ENCODE assay signal across 20 cellular contexts in genomic region chr17:7285679-7286078, GRCh38. TPM values are rescaled to one million over a fixed set of nuclear protein-coding genes. Genes with fewer than 3 reads are reported as not detected.
"Had no signal": no experiment of that assay in that cellular context is flagged by ENCODE, and none has a peak within 500 bp of the region (broad histone marks: within the 10 kb centered on the region; RNA-seq: fewer than 3 reads in every experiment).

No MANE protein-coding gene starts in this region.

- H3K27ac Mint-ChIP-seq: dendritic cell treated with granulocyte-macrophage colony-stimulating factor and Interleukin-4, amounts not matched to agents 40 ng/mL and 50 ng/mL, for 4 days; effector memory CD8-positive, alpha-beta T cell; memory B cell; mesothelial cell of epicardium; natural killer cell treated with Interleukin-12 subunit alpha and Interleukin-12 subunit beta and Interleukin-15 and Interleukin-18, amount 100 ng/mL, for 72 hours had no signal

- H3K4me3 ChIP-seq: esophagus squamous epithelium, heart left ventricle, lower lobe of right lung, stomach had no signal

- H3K36me3 Mint-ChIP-seq: memory B cell; mesothelial cell of epicardium; natural killer cell treated with Interleukin-12 subunit alpha and Interleukin-12 subunit beta and Interleukin-15 and Interleukin-18, amount 100 ng/mL, for 72 hours had no signal

- H3K36me3 ChIP-seq: lower lobe of right lung had no signal

- DNase-seq: effector memory CD8-positive, alpha-beta T cell; esophagus squamous epithelium; foreskin fibroblast; heart left ventricle; hypothalamus; kidney glomerular epithelial cell; lower lobe of right lung; small intestine; stimulated activated CD4-positive, alpha-beta T cell treated with anti-CD3 and anti-CD28 coated beads, Interleukin-12 subunit alpha, Interleukin-12 subunit beta, amount 100 ng/mL, for 4 hours; stimulated activated naive CD4-positive, alpha-beta T cell; stomach; trophoblast cell had no signal

- H3K9me3 Mint-ChIP-seq: dendritic cell treated with granulocyte-macrophage colony-stimulating factor and Interleukin-4, amounts not matched to agents 40 ng/mL and 50 ng/mL, for 4 days; effector memory CD8-positive, alpha-beta T cell; memory B cell; mesothelial cell of epicardium; natural killer cell treated with Interleukin-12 subunit alpha and Interleukin-12 subunit beta and Interleukin-15 and Interleukin-18, amount 100 ng/mL, for 72 hours had no signal

- H3K4me3 Mint-ChIP-seq: dendritic cell treated with granulocyte-macrophage colony-stimulating factor and Interleukin-4, amounts not matched to agents 40 ng/mL and 50 ng/mL, for 4 days; effector memory CD8-positive, alpha-beta T cell; memory B cell; mesothelial cell of epicardium; natural killer cell treated with Interleukin-12 subunit alpha and Interleukin-12 subunit beta and Interleukin-15 and Interleukin-18, amount 100 ng/mL, for 72 hours had no signal

- H3K9me3 ChIP-seq: esophagus squamous epithelium, heart left ventricle, lower lobe of right lung, stomach had no signal

- H3K27ac ChIP-seq: epithelial cell of prostate, lower lobe of right lung, stomach had no signal

- ATAC-seq: effector memory CD8-positive, alpha-beta T cell; heart left ventricle; left lobe of liver; lower lobe of right lung; natural killer cell treated with Interleukin-12 subunit alpha and Interleukin-12 subunit beta and Interleukin-15 and Interleukin-18, amount 100 ng/mL, for 72 hours; sciatic nerve had no signal

RNA-seq across cellular contexts. Expression of gene SLC2A4, which starts 4.2 kb away (rescaled TPM):
- total RNA-seq: glomerular endothelial cell had no signal

RNA-seq across cellular contexts. Expression of gene YBX2, which starts 8.8 kb away (rescaled TPM):
- total RNA-seq: glomerular endothelial cell; natural killer cell treated with Interleukin-12 subunit alpha and Interleukin-12 subunit beta and Interleukin-15 and Interleukin-18, amount 100 ng/mL, for 72 hours had no signal
